ENCODE assay signal across 1 cellular context in the genomic region with DNA sequence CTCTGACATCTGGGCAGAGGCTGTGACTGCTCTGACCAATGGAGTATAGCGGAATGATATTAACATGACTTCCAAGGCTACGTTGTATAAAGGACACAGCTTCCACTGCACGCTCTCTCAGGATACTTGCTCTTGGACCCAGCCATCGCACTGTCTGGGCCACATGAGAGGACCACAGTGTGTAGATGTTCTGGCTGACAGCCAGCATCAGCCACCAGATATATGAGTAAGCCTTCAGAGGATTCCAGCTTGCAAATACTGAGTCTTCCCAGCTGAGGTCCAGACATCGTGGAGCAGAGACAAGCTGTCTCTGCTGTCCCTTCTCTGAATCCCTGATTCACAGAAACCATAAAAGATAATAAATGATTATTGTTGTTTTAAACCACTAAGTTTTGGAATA.
TF ChIP-seq lines count a peak whose summit lies in the region.

No MANE protein-coding gene starts in this region.

TF ChIP-seq in HCT116, 20 proteins besides CTCF, POLR2A, EP300 and RAD21 (continued from another document):
- TF ChIP-seq, protein P1, sequence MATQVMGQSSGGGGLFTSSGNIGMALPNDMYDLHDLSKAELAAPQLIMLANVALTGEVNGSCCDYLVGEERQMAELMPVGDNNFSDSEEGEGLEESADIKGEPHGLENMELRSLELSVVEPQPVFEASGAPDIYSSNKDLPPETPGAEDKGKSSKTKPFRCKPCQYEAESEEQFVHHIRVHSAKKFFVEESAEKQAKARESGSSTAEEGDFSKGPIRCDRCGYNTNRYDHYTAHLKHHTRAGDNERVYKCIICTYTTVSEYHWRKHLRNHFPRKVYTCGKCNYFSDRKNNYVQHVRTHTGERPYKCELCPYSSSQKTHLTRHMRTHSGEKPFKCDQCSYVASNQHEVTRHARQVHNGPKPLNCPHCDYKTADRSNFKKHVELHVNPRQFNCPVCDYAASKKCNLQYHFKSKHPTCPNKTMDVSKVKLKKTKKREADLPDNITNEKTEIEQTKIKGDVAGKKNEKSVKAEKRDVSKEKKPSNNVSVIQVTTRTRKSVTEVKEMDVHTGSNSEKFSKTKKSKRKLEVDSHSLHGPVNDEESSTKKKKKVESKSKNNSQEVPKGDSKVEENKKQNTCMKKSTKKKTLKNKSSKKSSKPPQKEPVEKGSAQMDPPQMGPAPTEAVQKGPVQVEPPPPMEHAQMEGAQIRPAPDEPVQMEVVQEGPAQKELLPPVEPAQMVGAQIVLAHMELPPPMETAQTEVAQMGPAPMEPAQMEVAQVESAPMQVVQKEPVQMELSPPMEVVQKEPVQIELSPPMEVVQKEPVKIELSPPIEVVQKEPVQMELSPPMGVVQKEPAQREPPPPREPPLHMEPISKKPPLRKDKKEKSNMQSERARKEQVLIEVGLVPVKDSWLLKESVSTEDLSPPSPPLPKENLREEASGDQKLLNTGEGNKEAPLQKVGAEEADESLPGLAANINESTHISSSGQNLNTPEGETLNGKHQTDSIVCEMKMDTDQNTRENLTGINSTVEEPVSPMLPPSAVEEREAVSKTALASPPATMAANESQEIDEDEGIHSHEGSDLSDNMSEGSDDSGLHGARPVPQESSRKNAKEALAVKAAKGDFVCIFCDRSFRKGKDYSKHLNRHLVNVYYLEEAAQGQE (IDR thresholded peaks at IDR 0.05; ENCODE audit: low read depth) = no peak
- TF ChIP-seq EZH2 (IDR thresholded peaks at IDR 0.05) (no peak), JUND (IDR thresholded peaks at IDR 0.05) (no peak), YY1 (IDR thresholded peaks at IDR 0.05; ENCODE audit: extremely low read depth, insufficient replicate concordance, low read depth, low read length) (no peak), EZH2phosphoT487 (IDR thresholded peaks at IDR 0.05; ENCODE audit: borderline replicate concordance) (no peak)
- TF ChIP-seq, protein P2, sequence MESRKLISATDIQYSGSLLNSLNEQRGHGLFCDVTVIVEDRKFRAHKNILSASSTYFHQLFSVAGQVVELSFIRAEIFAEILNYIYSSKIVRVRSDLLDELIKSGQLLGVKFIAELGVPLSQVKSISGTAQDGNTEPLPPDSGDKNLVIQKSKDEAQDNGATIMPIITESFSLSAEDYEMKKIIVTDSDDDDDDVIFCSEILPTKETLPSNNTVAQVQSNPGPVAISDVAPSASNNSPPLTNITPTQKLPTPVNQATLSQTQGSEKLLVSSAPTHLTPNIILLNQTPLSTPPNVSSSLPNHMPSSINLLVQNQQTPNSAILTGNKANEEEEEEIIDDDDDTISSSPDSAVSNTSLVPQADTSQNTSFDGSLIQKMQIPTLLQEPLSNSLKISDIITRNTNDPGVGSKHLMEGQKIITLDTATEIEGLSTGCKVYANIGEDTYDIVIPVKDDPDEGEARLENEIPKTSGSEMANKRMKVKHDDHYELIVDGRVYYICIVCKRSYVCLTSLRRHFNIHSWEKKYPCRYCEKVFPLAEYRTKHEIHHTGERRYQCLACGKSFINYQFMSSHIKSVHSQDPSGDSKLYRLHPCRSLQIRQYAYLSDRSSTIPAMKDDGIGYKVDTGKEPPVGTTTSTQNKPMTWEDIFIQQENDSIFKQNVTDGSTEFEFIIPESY (IDR thresholded peaks at IDR 0.05; ENCODE audit: extremely low read depth, insufficient replicate concordance, low read length) = no peak
